37 cellular contexts compared by ENCODE assay signal in genomic region chr12:17665839-17666238, GRCh38.
"Had no signal": no experiment of that assay in that cellular context is flagged by ENCODE, and none has a peak within 500 bp of the region (broad histone marks: within the 10 kb centered on the region; RNA-seq: fewer than 3 reads in every experiment).

No MANE protein-coding gene starts in this region.

- ATAC-seq: activated CD4-positive, alpha-beta T cell treated with anti-CD3 and anti-CD28 coated beads for 36 hours; activated CD8-positive, alpha-beta memory T cell treated with anti-CD3 and anti-CD28 coated beads, Interleukin-2, amount 10 ng/mL, durations not matched to agents 7 days and 5 days; activated CD8-positive, alpha-beta T cell treated with anti-CD3 and anti-CD28 coated beads, Interleukin-2, amount 10 ng/mL, durations not matched to agents 7 days and 5 days; activated naive CD8-positive, alpha-beta T cell treated with anti-CD3 and anti-CD28 coated beads, Interleukin-2, amount 50 U/mL, for 24 hours; gastroesophageal sphincter; T-helper 17 cell had no signal

- H3K27me3 ChIP-seq: adrenal gland, ascending aorta, breast epithelium, cardiac muscle cell, colonic mucosa, esophagus squamous epithelium, gastroesophageal sphincter had no signal

- DNase-seq: activated CD4-positive, alpha-beta memory T cell treated with anti-CD3 and anti-CD28 coated beads for 36 hours; activated CD4-positive, alpha-beta T cell treated with anti-CD3 and anti-CD28 coated beads for 36 hours; activated CD4-positive, alpha-beta T cell treated with anti-CD3 and anti-CD28 coated beads, Interleukin-2, amount 10 ng/mL, durations not matched to agents 24 days and 14 days; activated CD4-positive, CD25-positive, alpha-beta regulatory T cell; activated CD4-positive, CD25-positive, alpha-beta regulatory T cell treated with anti-CD3 and anti-CD28 coated beads, Interleukin-2, amount 50 U/mL, for 72 hours; activated CD8-positive, alpha-beta memory T cell treated with anti-CD3 and anti-CD28 coated beads, Interleukin-2, amount 10 ng/mL, durations not matched to agents 7 days and 5 days; activated CD8-positive, alpha-beta memory T cell treated with anti-CD3 and anti-CD28 coated beads, Interleukin-2, amount 50 U/mL, for 4 hours; activated CD8-positive, alpha-beta T cell treated with anti-CD3 and anti-CD28 coated beads, Interleukin-2, amount 10 ng/mL, durations not matched to agents 7 days and 5 days; activated effector memory CD4-positive, alpha-beta T cell treated with anti-CD3 and anti-CD28 coated beads, Interleukin-2, amount 50 U/mL, for 16 hours; activated naive CD4-positive, alpha-beta T cell treated with anti-CD3 and anti-CD28 coated beads for 36 hours; activated naive CD8-positive, alpha-beta T cell treated with anti-CD3 and anti-CD28 coated beads for 36 hours; activated naive CD8-positive, alpha-beta T cell treated with anti-CD3 and anti-CD28 coated beads, Interleukin-2, amount 50 U/mL, for 24 hours; activated T-cell treated with anti-CD3 and anti-CD28 coated beads, Interleukin-2, amount 50 U/mL, for 1 hour; activated T-cell treated with anti-CD3 and anti-CD28 coated beads, Interleukin-2, amount 50 U/mL, for 48 hours; adrenal gland; amygdala; central memory CD4-positive, alpha-beta T cell; cerebellar nuclear complex; colonic mucosa; effector CD8-positive, alpha-beta T cell; esophagus squamous epithelium; foreskin melanocyte; T-helper 1 cell; T-helper 17 cell; T1000 had no signal

- H3K4me1 Mint-ChIP-seq: activated CD4-positive, alpha-beta T cell treated with anti-CD3 and anti-CD28 coated beads for 36 hours; activated CD4-positive, alpha-beta T cell treated with anti-CD3 and anti-CD28 coated beads, Interleukin-2, amount 10 ng/mL, durations not matched to agents 24 days and 14 days; activated CD8-positive, alpha-beta memory T cell treated with anti-CD3 and anti-CD28 coated beads, Interleukin-2, amount 10 ng/mL, durations not matched to agents 7 days and 5 days; activated naive CD4-positive, alpha-beta T cell treated with anti-CD3 and anti-CD28 coated beads, Interleukin-2, amount 50 U/mL, for 24 hours; activated naive CD8-positive, alpha-beta T cell treated with anti-CD3 and anti-CD28 coated beads for 36 hours; activated naive CD8-positive, alpha-beta T cell treated with anti-CD3 and anti-CD28 coated beads, Interleukin-2, amount 50 U/mL, for 24 hours; brain; T-helper 17 cell had no signal

- FAIRE-seq: endometrium, endothelial cell of umbilical vein had no signal

- H3K27ac ChIP-seq: adrenal gland, ascending aorta, breast epithelium, cardiac muscle cell, colonic mucosa, epithelial cell of prostate, esophagus squamous epithelium, gastroesophageal sphincter had no signal

- H3K4me3 Mint-ChIP-seq: activated CD4-positive, alpha-beta memory T cell treated with anti-CD3 and anti-CD28 coated beads for 36 hours; activated CD4-positive, alpha-beta T cell treated with anti-CD3 and anti-CD28 coated beads for 36 hours; activated CD4-positive, alpha-beta T cell treated with anti-CD3 and anti-CD28 coated beads, Interleukin-2, amount 10 ng/mL, durations not matched to agents 24 days and 14 days; activated CD8-positive, alpha-beta memory T cell treated with anti-CD3 and anti-CD28 coated beads, Interleukin-2, amount 10 ng/mL, durations not matched to agents 7 days and 5 days; activated CD8-positive, alpha-beta T cell treated with anti-CD3 and anti-CD28 coated beads, Interleukin-2, amount 10 ng/mL, durations not matched to agents 7 days and 5 days; activated naive CD4-positive, alpha-beta T cell treated with anti-CD3 and anti-CD28 coated beads for 36 hours; activated naive CD4-positive, alpha-beta T cell treated with anti-CD3 and anti-CD28 coated beads, Interleukin-2, amount 50 U/mL, for 24 hours; activated naive CD8-positive, alpha-beta T cell treated with anti-CD3 and anti-CD28 coated beads for 36 hours; activated naive CD8-positive, alpha-beta T cell treated with anti-CD3 and anti-CD28 coated beads, Interleukin-2, amount 50 U/mL, for 24 hours; activated T-helper 1 cell treated with anti-CD3 and anti-CD28 coated beads, Interleukin-12 subunit alpha, Interleukin-12 subunit beta, Interleukin-2, Interleukin-4 antibody, amounts not matched to agents 30 ng/mL and 10 ng/mL and 1 ng/mL, durations not matched to agents 14 hours and 24 hours and 36 hours; brain; T-helper 17 cell; T-helper 2 cell treated with Interferon-gamma antibody and Interleukin-4, amounts not matched to agents 5 μg/mL and 100 μg/mL, for 36 hours had no signal

- H3K9me3 ChIP-seq: adrenal gland, ascending aorta, breast epithelium, colonic mucosa, esophagus squamous epithelium, gastroesophageal sphincter had no signal

- H3K36me3 ChIP-seq: adrenal gland, ascending aorta, breast epithelium, cardiac muscle cell, colonic mucosa, esophagus squamous epithelium, gastroesophageal sphincter had no signal

- H3K9me3 Mint-ChIP-seq: activated naive CD4-positive, alpha-beta T cell treated with anti-CD3 and anti-CD28 coated beads, Interleukin-2, amount 50 U/mL, for 24 hours; activated T-helper 1 cell treated with anti-CD3 and anti-CD28 coated beads, Interleukin-12 subunit alpha, Interleukin-12 subunit beta, Interleukin-2, Interleukin-4 antibody, amounts not matched to agents 30 ng/mL and 10 ng/mL and 1 ng/mL, durations not matched to agents 14 hours and 24 hours and 36 hours; brain had no signal

- H3K27ac Mint-ChIP-seq: activated CD4-positive, alpha-beta memory T cell treated with anti-CD3 and anti-CD28 coated beads for 36 hours; activated CD4-positive, alpha-beta T cell treated with anti-CD3 and anti-CD28 coated beads for 36 hours; activated CD4-positive, alpha-beta T cell treated with anti-CD3 and anti-CD28 coated beads, Interleukin-2, amount 10 ng/mL, durations not matched to agents 24 days and 14 days; activated CD8-positive, alpha-beta memory T cell treated with anti-CD3 and anti-CD28 coated beads, Interleukin-2, amount 10 ng/mL, durations not matched to agents 7 days and 5 days; activated CD8-positive, alpha-beta T cell treated with anti-CD3 and anti-CD28 coated beads, Interleukin-2, amount 10 ng/mL, durations not matched to agents 7 days and 5 days; activated naive CD4-positive, alpha-beta T cell treated with anti-CD3 and anti-CD28 coated beads for 36 hours; activated naive CD4-positive, alpha-beta T cell treated with anti-CD3 and anti-CD28 coated beads, Interleukin-2, amount 50 U/mL, for 24 hours; activated naive CD8-positive, alpha-beta T cell treated with anti-CD3 and anti-CD28 coated beads for 36 hours; activated naive CD8-positive, alpha-beta T cell treated with anti-CD3 and anti-CD28 coated beads, Interleukin-2, amount 50 U/mL, for 24 hours; activated T-helper 1 cell treated with anti-CD3 and anti-CD28 coated beads, Interleukin-12 subunit alpha, Interleukin-12 subunit beta, Interleukin-2, Interleukin-4 antibody, amounts not matched to agents 30 ng/mL and 10 ng/mL and 1 ng/mL, durations not matched to agents 14 hours and 24 hours and 36 hours; activated T-helper 2 cell treated with anti-CD3 and anti-CD28 coated beads, Interferon-gamma antibody, Interleukin-2, Interleukin-4, amounts not matched to agents 10 μg/mL and 5 μg/mL and 100 μg/mL, durations not matched to agents 14 hours and 24 hours and 36 hours; brain; T-helper 17 cell; T-helper 2 cell treated with Interferon-gamma antibody and Interleukin-4, amounts not matched to agents 5 μg/mL and 100 μg/mL, for 36 hours had no signal

- H3K27me3 Mint-ChIP-seq: activated CD4-positive, alpha-beta memory T cell treated with anti-CD3 and anti-CD28 coated beads for 36 hours; activated CD4-positive, alpha-beta T cell treated with anti-CD3 and anti-CD28 coated beads for 36 hours; activated CD4-positive, alpha-beta T cell treated with anti-CD3 and anti-CD28 coated beads, Interleukin-2, amount 10 ng/mL, durations not matched to agents 24 days and 14 days; activated CD8-positive, alpha-beta memory T cell treated with anti-CD3 and anti-CD28 coated beads, Interleukin-2, amount 10 ng/mL, durations not matched to agents 7 days and 5 days; activated naive CD4-positive, alpha-beta T cell treated with anti-CD3 and anti-CD28 coated beads, Interleukin-2, amount 50 U/mL, for 24 hours; activated naive CD8-positive, alpha-beta T cell treated with anti-CD3 and anti-CD28 coated beads for 36 hours; activated naive CD8-positive, alpha-beta T cell treated with anti-CD3 and anti-CD28 coated beads, Interleukin-2, amount 50 U/mL, for 24 hours; T-helper 17 cell had no signal

- H3K4me3 ChIP-seq: adrenal gland, ascending aorta, breast epithelium, cardiac muscle cell, colonic mucosa, esophagus squamous epithelium, gastroesophageal sphincter had no signal

- H3K4me1 ChIP-seq: adrenal gland, ascending aorta, breast epithelium, colonic mucosa, esophagus squamous epithelium, gastroesophageal sphincter had no signal

- H3K36me3 Mint-ChIP-seq: activated CD4-positive, alpha-beta memory T cell treated with anti-CD3 and anti-CD28 coated beads for 36 hours; activated CD8-positive, alpha-beta memory T cell treated with anti-CD3 and anti-CD28 coated beads, Interleukin-2, amount 10 ng/mL, durations not matched to agents 7 days and 5 days; activated naive CD4-positive, alpha-beta T cell treated with anti-CD3 and anti-CD28 coated beads, Interleukin-2, amount 50 U/mL, for 24 hours; activated naive CD8-positive, alpha-beta T cell treated with anti-CD3 and anti-CD28 coated beads for 36 hours; brain had no signal
